In genomic region chr4:168527560-168527959, GRCh38 we compare ENCODE assay signal across 1 cellular context.
TF ChIP-seq lines count a peak whose summit lies in the region.

No MANE protein-coding gene starts in this region.

TF ChIP-seq in HCT116, 20 proteins besides CTCF, POLR2A, EP300 and RAD21 (continued from another document):
- TF ChIP-seq TCF7L2 (IDR thresholded peaks at IDR 0.05; ENCODE audit: borderline replicate concordance, extremely low read depth, insufficient read depth, insufficient read length) (no peak), EZH2 (IDR thresholded peaks at IDR 0.05) (no peak)
